17 cellular contexts compared by ENCODE assay signal in genomic region chr17:53227101-53227500, GRCh38.
DNase-seq lines count a peak whose midpoint lies in the region; ATAC-seq, FAIRE-seq and TF ChIP-seq lines count a peak whose summit lies in the region.
"Had no signal": no experiment of that assay in that cellular context is flagged by ENCODE, and none has a peak within 500 bp of the region (broad histone marks: within the 10 kb centered on the region; RNA-seq: fewer than 3 reads in every experiment).

No MANE protein-coding gene starts in this region.

- no peaks in the 10 kb centered on the region for H3K36me3 Mint-ChIP-seq in activated CD8-positive, alpha-beta T cell treated with anti-CD3 and anti-CD28 coated beads for 36 hours (ENCODE audit: low read depth)
- H3K36me3 Mint-ChIP-seq: CD4-positive, alpha-beta memory T cell had no signal

- intact Hi-C loops in kidney (cut with DNase I) (no loop called here), posterior vena cava (cut with DNase I) (no loop called here)
- intact Hi-C loops in activated CD8-positive, alpha-beta T cell treated with anti-CD3 and anti-CD28 coated beads for 36 hours (cut with micrococcal nuclease), result no loop called here

- TF ChIP-seq CTCF in RWPE1 (conservative IDR thresholded peaks at IDR 0.05; ENCODE audit: low read depth), result no peak
- TF ChIP-seq CTCF in kidney (IDR thresholded peaks at IDR 0.05; ENCODE audit: borderline replicate concordance, extremely low read depth, insufficient read depth), result no peak
- no peak for TF ChIP-seq CTCF in activated CD8-positive, alpha-beta T cell treated with anti-CD3 and anti-CD28 coated beads for 36 hours (IDR thresholded peaks at IDR 0.05)

- H3K4me1 Mint-ChIP-seq in activated CD8-positive, alpha-beta T cell treated with anti-CD3 and anti-CD28 coated beads for 36 hours (ENCODE audit: low read depth), result no peaks in the 10 kb centered on the region
- H3K4me1 Mint-ChIP-seq: CD4-positive, alpha-beta memory T cell had no signal

- FAIRE-seq in kidney (lab: Jason Lieb, UNC), result peak; percentile 57
- FAIRE-seq: G401.6, GM12892, H54 had no signal

- peaks cover 11% of the 10 kb centered on the region for H3K9me3 Mint-ChIP-seq in activated CD8-positive, alpha-beta T cell treated with anti-CD3 and anti-CD28 coated beads for 36 hours

- H3K27ac Mint-ChIP-seq in activated CD8-positive, alpha-beta T cell treated with anti-CD3 and anti-CD28 coated beads for 36 hours, result no peak overlapping the region
- H3K27ac Mint-ChIP-seq: CD4-positive, alpha-beta memory T cell; HFFc6 had no signal

- ATAC-seq in activated CD8-positive, alpha-beta T cell treated with anti-CD3 and anti-CD28 coated beads for 36 hours, result no peak
- no peak for ATAC-seq in HG02623 (IDR thresholded peaks at IDR 0.05; ENCODE audit: unreplicated experiment)

- CTCF ChIA-PET in RWPE1 (lab: Yijun Ruan, JAX), result no interaction called here
- CTCF ChIA-PET in activated CD8-positive, alpha-beta T cell treated with anti-CD3 and anti-CD28 coated beads for 36 hours (lab: Charles Lee), result no interaction called here

- no peaks in the 10 kb centered on the region for H3K36me3 ChIP-seq in kidney (ENCODE audit: control insufficient read depth in 1 of 2, insufficient read depth in 2 of 2, low read length in 2 of 2)
- H3K36me3 ChIP-seq: HAP-1 had no signal

- H3K9me3 ChIP-seq in kidney (ENCODE audit: control insufficient read depth in 1 of 2, low read length in 2 of 2), result peaks cover 0 to under 1% of the 10 kb centered on the region in 2 donors
- H3K9me3 ChIP-seq: HAP-1 had no signal

- no peak overlapping the region for H3K9ac ChIP-seq in kidney (ENCODE audit: low read length in 2 of 2)

- no peaks in the 10 kb centered on the region for H3K27me3 Mint-ChIP-seq in activated CD8-positive, alpha-beta T cell treated with anti-CD3 and anti-CD28 coated beads for 36 hours
- H3K27me3 Mint-ChIP-seq: CD4-positive, alpha-beta memory T cell had no signal

- no peak overlapping the region for H3K27ac ChIP-seq in RWPE1
- no peak overlapping the region for H3K27ac ChIP-seq in kidney (ENCODE audit: low read depth in 2 of 2, low read length in 2 of 2)

- DNase-seq in RWPE1 (ENCODE audit: low spot score) (peak; percentile 1), dermis microvascular lymphatic vessel endothelial cell (ENCODE audit: low read depth in 2 of 2) (peak; percentile 50 to 56), kidney (no peak), posterior vena cava (ENCODE audit: low spot score) (no peak)
- no peak for DNase-seq in activated CD8-positive, alpha-beta T cell treated with anti-CD3 and anti-CD28 coated beads for 36 hours
- DNase-seq: C1 segment of cervical spinal cord; Calu3; CD4-positive, alpha-beta memory T cell; COR-L47; DMS79 treated with DMSO at 0.1 percent for 48 hours; GOT3; HFFc6 had no signal

- no peak overlapping the region for H3K4me3 Mint-ChIP-seq in activated CD8-positive, alpha-beta T cell treated with anti-CD3 and anti-CD28 coated beads for 36 hours
- H3K4me3 Mint-ChIP-seq: CD4-positive, alpha-beta memory T cell; HFFc6 had no signal

- no peak overlapping the region for H3K4me3 ChIP-seq in kidney (ENCODE audit: low read length in 2 of 2)
- H3K4me3 ChIP-seq: HAP-1 had no signal

- POLR2A ChIA-PET in RWPE1 (lab: Yijun Ruan, JAX; ENCODE audit: low non-redundant PET), result no interaction called here
- POLR2A ChIA-PET in activated CD8-positive, alpha-beta T cell treated with anti-CD3 and anti-CD28 coated beads for 36 hours (lab: Charles Lee), result no interaction called here

- no peaks in the 10 kb centered on the region for H3K4me1 ChIP-seq in kidney (ENCODE audit: control insufficient read depth in 1 of 2, insufficient read depth in 1 of 2, low read depth in 1 of 2, low read length in 2 of 2)
- H3K4me1 ChIP-seq: HAP-1 had no signal

Comparison
In these comparisons a context has a peak if more than half of its experiments do, and no peak if none do; other contexts are left out.
1. DNase-seq: peak in RWPE1 (single experiment) and dermis microvascular lymphatic vessel endothelial cell (2 of 2); none in kidney (single experiment), posterior vena cava (single experiment) and activated CD8-positive, alpha-beta T cell treated with anti-CD3 and anti-CD28 coated beads for 36 hours (single experiment).